Comparison of ENCODE assay signal across 1 cellular context in the genomic region with DNA sequence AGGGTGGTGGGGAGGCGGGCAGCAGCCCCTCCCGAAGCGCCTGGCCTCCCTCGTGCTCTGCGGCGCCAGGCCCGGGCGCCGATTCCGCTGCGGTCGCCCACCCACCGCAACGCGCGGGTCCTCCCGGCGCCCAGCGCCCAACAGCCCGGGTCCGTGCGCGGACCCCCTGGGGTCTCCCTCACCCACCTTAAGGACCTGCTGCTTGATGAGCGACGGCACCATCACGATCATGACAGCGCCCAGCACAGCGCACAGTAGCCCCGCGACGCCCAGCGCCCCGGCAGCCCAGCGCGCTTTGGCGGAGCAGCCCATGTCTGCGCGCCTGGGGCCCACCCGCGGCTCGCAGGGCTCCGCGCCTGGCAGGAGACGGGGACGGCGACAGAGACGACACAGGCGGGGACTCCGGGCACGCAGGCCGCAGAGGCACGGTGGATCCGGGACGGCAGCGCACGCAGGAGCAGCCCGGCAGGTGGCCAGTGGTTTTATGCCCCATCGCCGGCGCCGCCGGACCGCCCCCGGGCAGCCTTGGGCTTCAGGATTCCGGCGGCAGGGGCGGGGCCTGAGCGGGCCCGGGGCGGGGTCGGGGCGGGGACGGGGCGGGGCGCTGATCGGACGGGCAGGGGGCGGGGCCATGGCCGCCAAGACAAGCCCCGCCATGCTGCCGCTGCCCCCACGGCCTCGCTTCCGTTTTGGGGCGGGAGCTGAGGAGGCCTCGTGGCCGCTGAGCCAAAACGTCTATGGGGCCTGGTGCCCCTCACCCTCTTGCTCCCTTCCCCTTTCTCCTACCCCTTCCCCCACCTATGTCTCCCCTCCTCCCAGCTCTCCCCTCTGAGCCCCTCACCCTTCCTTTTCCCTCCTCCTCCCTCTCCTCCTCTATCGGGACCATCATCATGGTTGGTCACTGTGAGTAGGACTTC.
TF ChIP-seq lines count a peak whose summit lies in the region.

A gene with protein sequence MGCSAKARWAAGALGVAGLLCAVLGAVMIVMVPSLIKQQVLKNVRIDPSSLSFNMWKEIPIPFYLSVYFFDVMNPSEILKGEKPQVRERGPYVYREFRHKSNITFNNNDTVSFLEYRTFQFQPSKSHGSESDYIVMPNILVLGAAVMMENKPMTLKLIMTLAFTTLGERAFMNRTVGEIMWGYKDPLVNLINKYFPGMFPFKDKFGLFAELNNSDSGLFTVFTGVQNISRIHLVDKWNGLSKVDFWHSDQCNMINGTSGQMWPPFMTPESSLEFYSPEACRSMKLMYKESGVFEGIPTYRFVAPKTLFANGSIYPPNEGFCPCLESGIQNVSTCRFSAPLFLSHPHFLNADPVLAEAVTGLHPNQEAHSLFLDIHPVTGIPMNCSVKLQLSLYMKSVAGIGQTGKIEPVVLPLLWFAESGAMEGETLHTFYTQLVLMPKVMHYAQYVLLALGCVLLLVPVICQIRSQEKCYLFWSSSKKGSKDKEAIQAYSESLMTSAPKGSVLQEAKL (minus strand): TSS at position 456 of the 917 bp plus-strand sequence. CDS start 144 bp downstream, at position 312.

TF ChIP-seq in HepG2, 621 proteins besides CTCF, POLR2A, EP300 and RAD21 (continued from another document and continues in another):
- TF ChIP-seq, protein P1, sequence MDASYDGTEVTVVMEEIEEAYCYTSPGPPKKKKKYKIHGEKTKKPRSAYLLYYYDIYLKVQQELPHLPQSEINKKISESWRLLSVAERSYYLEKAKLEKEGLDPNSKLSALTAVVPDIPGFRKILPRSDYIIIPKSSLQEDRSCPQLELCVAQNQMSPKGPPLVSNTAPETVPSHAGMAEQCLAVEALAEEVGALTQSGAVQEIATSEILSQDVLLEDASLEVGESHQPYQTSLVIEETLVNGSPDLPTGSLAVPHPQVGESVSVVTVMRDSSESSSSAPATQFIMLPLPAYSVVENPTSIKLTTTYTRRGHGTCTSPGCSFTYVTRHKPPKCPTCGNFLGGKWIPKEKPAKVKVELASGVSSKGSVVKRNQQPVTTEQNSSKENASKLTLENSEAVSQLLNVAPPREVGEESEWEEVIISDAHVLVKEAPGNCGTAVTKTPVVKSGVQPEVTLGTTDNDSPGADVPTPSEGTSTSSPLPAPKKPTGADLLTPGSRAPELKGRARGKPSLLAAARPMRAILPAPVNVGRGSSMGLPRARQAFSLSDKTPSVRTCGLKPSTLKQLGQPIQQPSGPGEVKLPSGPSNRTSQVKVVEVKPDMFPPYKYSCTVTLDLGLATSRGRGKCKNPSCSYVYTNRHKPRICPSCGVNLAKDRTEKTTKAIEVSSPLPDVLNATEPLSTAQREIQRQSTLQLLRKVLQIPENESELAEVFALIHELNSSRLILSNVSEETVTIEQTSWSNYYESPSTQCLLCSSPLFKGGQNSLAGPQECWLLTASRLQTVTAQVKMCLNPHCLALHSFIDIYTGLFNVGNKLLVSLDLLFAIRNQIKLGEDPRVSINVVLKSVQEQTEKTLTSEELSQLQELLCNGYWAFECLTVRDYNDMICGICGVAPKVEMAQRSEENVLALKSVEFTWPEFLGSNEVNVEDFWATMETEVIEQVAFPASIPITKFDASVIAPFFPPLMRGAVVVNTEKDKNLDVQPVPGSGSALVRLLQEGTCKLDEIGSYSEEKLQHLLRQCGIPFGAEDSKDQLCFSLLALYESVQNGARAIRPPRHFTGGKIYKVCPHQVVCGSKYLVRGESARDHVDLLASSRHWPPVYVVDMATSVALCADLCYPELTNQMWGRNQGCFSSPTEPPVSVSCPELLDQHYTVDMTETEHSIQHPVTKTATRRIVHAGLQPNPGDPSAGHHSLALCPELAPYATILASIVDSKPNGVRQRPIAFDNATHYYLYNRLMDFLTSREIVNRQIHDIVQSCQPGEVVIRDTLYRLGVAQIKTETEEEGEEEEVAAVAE (CRISPR knock-in tag; IDR thresholded peaks at IDR 0.05; ENCODE audit: borderline replicate concordance): peak; percentile 72; the same call in 1 of the 2 replicates
- TF ChIP-seq, protein P2, sequence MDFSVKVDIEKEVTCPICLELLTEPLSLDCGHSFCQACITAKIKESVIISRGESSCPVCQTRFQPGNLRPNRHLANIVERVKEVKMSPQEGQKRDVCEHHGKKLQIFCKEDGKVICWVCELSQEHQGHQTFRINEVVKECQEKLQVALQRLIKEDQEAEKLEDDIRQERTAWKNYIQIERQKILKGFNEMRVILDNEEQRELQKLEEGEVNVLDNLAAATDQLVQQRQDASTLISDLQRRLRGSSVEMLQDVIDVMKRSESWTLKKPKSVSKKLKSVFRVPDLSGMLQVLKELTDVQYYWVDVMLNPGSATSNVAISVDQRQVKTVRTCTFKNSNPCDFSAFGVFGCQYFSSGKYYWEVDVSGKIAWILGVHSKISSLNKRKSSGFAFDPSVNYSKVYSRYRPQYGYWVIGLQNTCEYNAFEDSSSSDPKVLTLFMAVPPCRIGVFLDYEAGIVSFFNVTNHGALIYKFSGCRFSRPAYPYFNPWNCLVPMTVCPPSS (IDR thresholded peaks at IDR 0.05): no peak
- TF ChIP-seq ZSCAN29 (CRISPR knock-in tag; conservative IDR thresholded peaks at IDR 0.05): no peak
- TF ChIP-seq CHD4 (IDR thresholded peaks at IDR 0.05; ENCODE audit: borderline replicate concordance, low read length): no peak
- TF ChIP-seq, protein P3, sequence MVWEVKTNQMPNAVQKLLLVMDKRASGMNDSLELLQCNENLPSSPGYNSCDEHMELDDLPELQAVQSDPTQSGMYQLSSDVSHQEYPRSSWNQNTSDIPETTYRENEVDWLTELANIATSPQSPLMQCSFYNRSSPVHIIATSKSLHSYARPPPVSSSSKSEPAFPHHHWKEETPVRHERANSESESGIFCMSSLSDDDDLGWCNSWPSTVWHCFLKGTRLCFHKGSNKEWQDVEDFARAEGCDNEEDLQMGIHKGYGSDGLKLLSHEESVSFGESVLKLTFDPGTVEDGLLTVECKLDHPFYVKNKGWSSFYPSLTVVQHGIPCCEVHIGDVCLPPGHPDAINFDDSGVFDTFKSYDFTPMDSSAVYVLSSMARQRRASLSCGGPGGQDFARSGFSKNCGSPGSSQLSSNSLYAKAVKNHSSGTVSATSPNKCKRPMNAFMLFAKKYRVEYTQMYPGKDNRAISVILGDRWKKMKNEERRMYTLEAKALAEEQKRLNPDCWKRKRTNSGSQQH (CRISPR knock-in tag; IDR thresholded peaks at IDR 0.05; ENCODE audit: low read depth): peak; percentile 67; the same call in 1 of the 2 replicates
- TF ChIP-seq ZNF850 (CRISPR knock-in tag; conservative IDR thresholded peaks at IDR 0.05): no peak
- TF ChIP-seq CAMTA2 (CRISPR knock-in tag; IDR thresholded peaks at IDR 0.05; ENCODE audit: borderline replicate concordance): peak; percentile 66; the same call in 1 of the 2 replicates
- TF ChIP-seq POLR2AphosphoS5 (IDR thresholded peaks at IDR 0.05; ENCODE audit: low read depth, low read length): peak; percentile 85
- no peak for TF ChIP-seq ZBTB7A (CRISPR knock-in tag; IDR thresholded peaks at IDR 0.05)
- TF ChIP-seq TEAD2 (CRISPR knock-in tag; IDR thresholded peaks at IDR 0.05): no peak
- no peak for TF ChIP-seq KIAA2018 (CRISPR knock-in tag; IDR thresholded peaks at IDR 0.05; ENCODE audit: borderline replicate concordance)
- no peak for TF ChIP-seq SP140L (CRISPR knock-in tag; IDR thresholded peaks at IDR 0.05; ENCODE audit: borderline replicate concordance)
- no peak for TF ChIP-seq GZF1 (CRISPR knock-in tag; IDR thresholded peaks at IDR 0.05)
- TF ChIP-seq, protein P4, sequence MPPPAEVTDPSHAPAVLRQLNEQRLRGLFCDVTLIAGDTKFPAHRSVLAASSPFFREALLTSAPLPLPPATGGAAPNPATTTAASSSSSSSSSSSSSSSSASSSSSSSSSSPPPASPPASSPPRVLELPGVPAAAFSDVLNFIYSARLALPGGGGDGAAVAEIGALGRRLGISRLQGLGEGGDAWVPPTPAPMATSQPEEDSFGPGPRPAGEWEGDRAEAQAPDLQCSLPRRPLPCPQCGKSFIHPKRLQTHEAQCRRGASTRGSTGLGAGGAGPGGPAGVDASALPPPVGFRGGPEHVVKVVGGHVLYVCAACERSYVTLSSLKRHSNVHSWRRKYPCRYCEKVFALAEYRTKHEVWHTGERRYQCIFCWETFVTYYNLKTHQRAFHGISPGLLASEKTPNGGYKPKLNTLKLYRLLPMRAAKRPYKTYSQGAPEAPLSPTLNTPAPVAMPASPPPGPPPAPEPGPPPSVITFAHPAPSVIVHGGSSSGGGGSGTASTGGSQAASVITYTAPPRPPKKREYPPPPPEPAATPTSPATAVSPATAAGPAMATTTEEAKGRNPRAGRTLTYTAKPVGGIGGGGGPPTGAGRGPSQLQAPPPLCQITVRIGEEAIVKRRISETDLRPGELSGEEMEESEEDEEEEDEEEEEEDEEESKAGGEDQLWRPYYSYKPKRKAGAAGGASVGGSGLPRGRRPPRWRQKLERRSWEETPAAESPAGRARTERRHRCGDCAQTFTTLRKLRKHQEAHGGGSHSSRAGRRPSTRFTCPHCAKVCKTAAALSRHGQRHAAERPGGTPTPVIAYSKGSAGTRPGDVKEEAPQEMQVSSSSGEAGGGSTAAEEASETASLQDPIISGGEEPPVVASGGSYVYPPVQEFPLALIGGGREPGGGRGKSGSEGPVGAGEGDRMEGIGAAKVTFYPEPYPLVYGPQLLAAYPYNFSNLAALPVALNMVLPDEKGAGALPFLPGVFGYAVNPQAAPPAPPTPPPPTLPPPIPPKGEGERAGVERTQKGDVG (CRISPR knock-in tag; IDR thresholded peaks at IDR 0.05; ENCODE audit: borderline replicate concordance): no peak
- TF ChIP-seq ZNF264 (CRISPR knock-in tag; IDR thresholded peaks at IDR 0.05): no peak
- peak; percentile 65; the same call in 1 of the 2 replicates for TF ChIP-seq SNAPC5 (CRISPR knock-in tag; IDR thresholded peaks at IDR 0.05; ENCODE audit: borderline replicate concordance)
- TF ChIP-seq NR3C1 (CRISPR knock-in tag; IDR thresholded peaks at IDR 0.05): no peak
- peak; percentile 29; the same call in 1 of the 2 replicates for TF ChIP-seq ZNF710 (CRISPR knock-in tag; IDR thresholded peaks at IDR 0.05; ENCODE audit: borderline replicate concordance)
- no peak for TF ChIP-seq SRSF9 (IDR thresholded peaks at IDR 0.05; ENCODE audit: borderline replicate concordance, insufficient read depth, low read depth, low read length, poor library complexity, severe bottlenecking)
- no peak for TF ChIP-seq GABPA (IDR thresholded peaks at IDR 0.05; ENCODE audit: low read depth, low read length)
- TF ChIP-seq GABPA (CRISPR knock-in tag; IDR thresholded peaks at IDR 0.05; ENCODE audit: low read depth): peak; percentile 55
- no peak for TF ChIP-seq ZNF383 (CRISPR knock-in tag; IDR thresholded peaks at IDR 0.05; ENCODE audit: borderline replicate concordance)
- TF ChIP-seq ERF (CRISPR knock-in tag; IDR thresholded peaks at IDR 0.05): peak; percentile 81
